9 cellular contexts compared by ENCODE assay signal in genomic region chr1:173255214-173255813, GRCh38.
A peak's percentile ranks its signal among the peaks of the same experiment; 100 is the strongest.
DNase-seq lines count a peak whose midpoint lies in the region; ATAC-seq and TF ChIP-seq lines count a peak whose summit lies in the region.
"Had no signal": no experiment of that assay in that cellular context is flagged by ENCODE, and none has a peak within 500 bp of the region (broad histone marks: within the 10 kb centered on the region; RNA-seq: fewer than 3 reads in every experiment).

No MANE protein-coding gene starts in this region.

- no peak overlapping the region for H3K27ac ChIP-seq in WERI-Rb-1
- H3K27ac ChIP-seq: BLaER1 treated with 17β-estradiol and CSF1 and Interleukin-3, amounts not matched to agents 10 nM and 100 nM had no signal

- H3K9me3 ChIP-seq in WERI-Rb-1 (ENCODE audit: severe bottlenecking): no peaks in the 10 kb centered on the region

- no peaks in the 10 kb centered on the region for H3K36me3 ChIP-seq in WERI-Rb-1

- no peaks in the 10 kb centered on the region for H3K27me3 ChIP-seq in WERI-Rb-1 (ENCODE audit: insufficient read depth, low read depth, severe bottlenecking)
- H3K27me3 ChIP-seq: BLaER1 treated with 17β-estradiol and CSF1 and Interleukin-3, amounts not matched to agents 10 nM and 100 nM had no signal

- ATAC-seq in HG03442 (IDR thresholded peaks at IDR 0.05; ENCODE audit: unreplicated experiment): no peak

- DNase-seq in DMS153 treated with DMSO at 0.1 percent for 48 hours (lab: John Stamatoyannopoulos, UW; ENCODE audit: unreplicated experiment) (peak; percentile 5), DMS153 (lab: John Stamatoyannopoulos, UW) (no peak), KBM-7 (peak; percentile 63), WERI-Rb-1 (peak; percentile 30), iris pigment epithelial cell (ENCODE audit: low read depth) (peak; percentile 60), nucleus accumbens (lab: John Stamatoyannopoulos, UW) (no peak)
- DNase-seq in effector CD8-positive, alpha-beta T cell (lab: John Stamatoyannopoulos, UW): no peak

- H3K4me3 ChIP-seq in WERI-Rb-1 (ENCODE audit: low read depth, low read length): no peak overlapping the region
- H3K4me3 ChIP-seq: BLaER1 treated with 17β-estradiol and CSF1 and Interleukin-3, amounts not matched to agents 10 nM and 100 nM had no signal

- TF ChIP-seq CTCF in WERI-Rb-1 (IDR thresholded peaks at IDR 0.05; ENCODE audit: low read depth, low read length): peak; percentile 66

- in situ Hi-C loops in KBM-7 (cut with MboI; ENCODE audit: low pct_unique_long_range_greater_than_20kb, low sequenced_read_pairs): no loop called here

Comparison
In these comparisons a context has a peak if more than half of its experiments do, and no peak if none do; other contexts are left out.
1. DNase-seq: peak in DMS153 treated with DMSO at 0.1 percent for 48 hours (single experiment), KBM-7 (single experiment), WERI-Rb-1 (single experiment) and iris pigment epithelial cell (single experiment); none in DMS153 (single experiment), effector CD8-positive, alpha-beta T cell (single experiment) and nucleus accumbens (0 of 56).